9 cellular contexts compared by ENCODE assay signal in the genomic region with DNA sequence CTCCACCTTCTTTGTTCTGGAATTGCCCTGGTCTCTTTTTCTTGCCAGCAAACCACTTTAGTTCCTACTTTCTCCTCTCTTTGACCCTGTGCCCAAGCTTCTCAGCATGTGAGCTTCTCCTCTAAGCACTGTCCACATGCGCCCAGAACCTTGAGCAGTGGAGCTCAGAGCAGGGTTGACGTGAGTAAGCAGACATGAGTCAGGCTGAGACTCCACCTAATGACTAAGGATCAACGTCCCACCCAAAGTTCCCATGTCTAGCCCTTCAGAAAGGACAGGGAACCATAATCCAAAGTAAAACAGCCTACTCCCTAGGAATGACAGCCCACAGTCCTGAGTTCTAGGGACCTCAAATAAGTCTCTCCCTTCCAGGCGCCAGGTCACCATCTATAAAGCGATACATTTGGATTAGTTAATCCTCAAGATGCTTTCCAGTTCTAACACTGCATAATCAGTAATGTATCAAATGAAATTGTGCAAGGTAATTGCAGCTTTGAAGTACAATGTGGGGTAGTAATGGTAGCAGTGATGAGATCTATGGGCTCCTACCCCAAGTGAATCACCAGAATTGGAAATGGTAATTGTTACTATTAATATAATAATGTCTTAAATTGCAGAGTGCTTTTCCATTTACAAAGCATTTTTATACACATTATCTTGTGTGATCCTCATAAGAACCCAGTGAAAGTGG. TPM values are rescaled to one million over a fixed set of nuclear protein-coding genes. Genes with fewer than 3 reads are reported as not detected.
A peak's percentile ranks its signal among the peaks of the same experiment; 100 is the strongest.
DNase-seq lines count a peak whose midpoint lies in the region; ATAC-seq and TF ChIP-seq lines count a peak whose summit lies in the region.
"Had no signal": no experiment of that assay in that cellular context is flagged by ENCODE, and none has a peak within 500 bp of the region (broad histone marks: within the 10 kb centered on the region; RNA-seq: fewer than 3 reads in every experiment).

No MANE protein-coding gene starts in this region.

- no peak for TF ChIP-seq CTCF in choroid plexus epithelial cell (conservative IDR thresholded peaks at IDR 0.05; ENCODE audit: low read depth, low read length)
- no peak for TF ChIP-seq CTCF in BE2C (IDR thresholded peaks at IDR 0.05; ENCODE audit: low read depth, low read length)

- H3K4me2 ChIP-seq in Karpas-422 (ENCODE audit: low read depth, low read length, poor library complexity, severe bottlenecking): peak overlapping the region; percentile 62

- H3K9me2 ChIP-seq in Karpas-422 (replicated peaks; ENCODE audit: insufficient read depth, low read length): no peaks in the 10 kb centered on the region

- DNase-seq in AG08395 (ENCODE audit: low spot score) (peak; percentile 97), Karpas-422 (no peak), choroid plexus epithelial cell (ENCODE audit: low read depth) (peak; percentile 85), myocyte (ENCODE audit: low read depth) (peak; percentile 59), MV-4-11 (lab: John Stamatoyannopoulos, UW) (no peak), BE2C (no peak)

- no peaks in the 10 kb centered on the region for H3K79me2 ChIP-seq in Karpas-422 (ENCODE audit: low read length)

- no peak overlapping the region for H3K9ac ChIP-seq in Karpas-422 (ENCODE audit: low read length)

- ATAC-seq in GM19351 (IDR thresholded peaks at IDR 0.05; ENCODE audit: unreplicated experiment) (no peak), GM18519 (IDR thresholded peaks at IDR 0.05; ENCODE audit: low FRiP score, unreplicated experiment) (no peak)

- H2AFZ ChIP-seq in Karpas-422 (ENCODE audit: low read length): no peak overlapping the region

- H3K4me1 ChIP-seq in Karpas-422 (ENCODE audit: low read length) (peaks cover 25% of the 10 kb centered on the region), BE2C (0 out of 2 replicates have a peak, but pooled peaks cover 4% of the 10 kb centered on the region)
- H3K4me1 ChIP-seq: tibial nerve had no signal

- H3K36me3 ChIP-seq in Karpas-422 (ENCODE audit: insufficient read depth, low read length): no peaks in the 10 kb centered on the region
- no peaks in the 10 kb centered on the region for H3K36me3 ChIP-seq in BE2C
- H3K36me3 ChIP-seq: tibial nerve had no signal

- H3K27me3 ChIP-seq in Karpas-422 (ENCODE audit: low read length): no peaks in the 10 kb centered on the region
- H3K27me3 ChIP-seq in BE2C: no peaks in the 10 kb centered on the region
- H3K27me3 ChIP-seq: tibial nerve had no signal

- H3K4me3 ChIP-seq in Karpas-422 (ENCODE audit: low read length) (no peak overlapping the region), choroid plexus epithelial cell (ENCODE audit: low read depth, low read length) (no peak overlapping the region), BE2C (ENCODE audit: low read depth, low read length) (no peak overlapping the region)
- H3K4me3 ChIP-seq: tibial nerve had no signal

- H4K20me1 ChIP-seq in Karpas-422 (ENCODE audit: insufficient read depth, low read depth, low read length): no peaks in the 10 kb centered on the region; the same call in 1 of the 2 replicates

- H3K9me3 ChIP-seq in Karpas-422 (ENCODE audit: low read length) (no peaks in the 10 kb centered on the region), BE2C (no peaks in the 10 kb centered on the region)
- H3K9me3 ChIP-seq: tibial nerve had no signal

- no peak overlapping the region for H3K27ac ChIP-seq in Karpas-422 (ENCODE audit: low read length)
- H3K27ac ChIP-seq: tibial nerve had no signal

RNA-seq across cellular contexts. Expression of gene KCNMA1, which starts 44.5 kb away (rescaled TPM):
- total RNA-seq in Karpas-422 (2014; rRNA removed; shearing (Covaris generic); ENCODE audit: low replicate concordance): 13.2 and 31.3 TPM in 2 replicates
- total RNA-seq in myocyte: 11.9 and 15.3 TPM in 2 replicates
- 31.5 TPM for polyA plus RNA-seq in myocyte (2012)
- polyA plus RNA-seq in BE2C (2012; ENCODE audit: insufficient read depth, insufficient read length, low read depth): 24.7 TPM

Comparison
In these comparisons a context has a peak if more than half of its experiments do, and no peak if none do; other contexts are left out.
1. DNase-seq: peak in AG08395 (single experiment), choroid plexus epithelial cell (single experiment) and myocyte (single experiment); none in Karpas-422 (single experiment), MV-4-11 (single experiment) and BE2C (single experiment).